In the genomic region with DNA sequence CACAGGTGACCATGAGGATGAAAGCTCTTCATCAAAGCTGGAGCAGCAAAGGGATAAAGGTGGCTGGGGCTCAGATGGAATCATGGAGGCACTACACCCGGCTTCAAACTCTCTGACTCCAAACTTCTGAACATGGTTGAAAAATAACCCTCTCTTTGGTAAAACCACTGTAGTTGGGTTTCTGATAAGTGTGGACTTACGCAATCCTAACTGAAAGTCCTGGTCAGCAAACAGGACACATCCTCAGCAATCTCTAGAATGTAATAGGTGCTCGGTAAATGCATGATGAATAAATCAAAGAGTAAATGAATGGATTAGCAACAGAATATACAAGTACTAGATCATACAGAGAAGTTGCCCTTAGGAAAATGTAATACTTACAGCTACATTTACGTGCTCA, we compare ENCODE assay signal across 24 cellular contexts.
"Had no signal": no experiment of that assay in that cellular context is flagged by ENCODE, and none has a peak within 500 bp of the region (broad histone marks: within the 10 kb centered on the region; RNA-seq: fewer than 3 reads in every experiment).

No MANE protein-coding gene starts in this region.

- H3K4me1 Mint-ChIP-seq: activated naive CD8-positive, alpha-beta T cell treated with anti-CD3 and anti-CD28 coated beads, Interleukin-2, amount 50 U/mL, for 24 hours; activated T-helper 17 cell treated with anti-CD3 and anti-CD28 coated beads, Interleukin-2, amount 50 U/mL, for 72 hours; memory B cell; natural killer cell had no signal

- H3K9me3 Mint-ChIP-seq: activated CD8-positive, alpha-beta T cell treated with anti-CD3 and anti-CD28 coated beads for 36 hours had no signal

- H3K9me3 ChIP-seq: gastrocnemius medialis, tibial artery had no signal

- H3K36me3 ChIP-seq: brain microvascular endothelial cell, gastrocnemius medialis, tibial artery had no signal

- H3K4me3 ChIP-seq: coronary artery, gastrocnemius medialis, tibial artery had no signal

- H3K79me2 ChIP-seq: parathyroid adenoma had no signal

- DNase-seq: activated CD4-positive, alpha-beta T cell treated with anti-CD3 and anti-CD28 coated beads for 48 hours; activated CD4-positive, CD25-positive, alpha-beta regulatory T cell; activated CD8-positive, alpha-beta T cell treated with anti-CD3 and anti-CD28 coated beads for 36 hours; activated naive CD4-positive, alpha-beta T cell treated with anti-CD3 and anti-CD28 coated beads for 36 hours; activated naive CD8-positive, alpha-beta T cell treated with anti-CD3 and anti-CD28 coated beads, Interleukin-2, amount 50 U/mL, for 24 hours; activated T-cell treated with anti-CD3 and anti-CD28 coated beads, Interleukin-2, amount 50 U/mL, for 1 hour; aorta; brain microvascular endothelial cell; central memory CD4-positive, alpha-beta T cell; gastrocnemius medialis; head of caudate nucleus; natural killer cell; stimulated activated CD4-positive, alpha-beta T cell treated with anti-CD3 and anti-CD28 coated beads, Interleukin-12 subunit alpha, Interleukin-12 subunit beta, amount 100 ng/mL, for 4 hours; stimulated activated CD4-positive, alpha-beta T cell treated with anti-CD3 and anti-CD28 coated beads, Interleukin-1b, Interleukin-23, amount 100 ng/mL, for 48 hours; stimulated activated naive CD4-positive, alpha-beta T cell treated with Interleukin-2 at 50 U/mL for 16 hours; T-helper 1 cell; T1000; tibial artery had no signal

- H3K27ac Mint-ChIP-seq: activated CD8-positive, alpha-beta T cell treated with anti-CD3 and anti-CD28 coated beads for 36 hours; activated naive CD4-positive, alpha-beta T cell treated with anti-CD3 and anti-CD28 coated beads for 36 hours; activated naive CD8-positive, alpha-beta T cell treated with anti-CD3 and anti-CD28 coated beads, Interleukin-2, amount 50 U/mL, for 24 hours; activated T-helper 17 cell treated with anti-CD3 and anti-CD28 coated beads, Interleukin-2, amount 50 U/mL, for 72 hours; memory B cell; natural killer cell had no signal

- ATAC-seq: activated CD8-positive, alpha-beta T cell treated with anti-CD3 and anti-CD28 coated beads for 36 hours; activated naive CD8-positive, alpha-beta T cell treated with anti-CD3 and anti-CD28 coated beads, Interleukin-2, amount 50 U/mL, for 24 hours; activated T-helper 17 cell treated with anti-CD3 and anti-CD28 coated beads, Interleukin-2, amount 50 U/mL, for 72 hours; gastrocnemius medialis; natural killer cell had no signal

- H3K27ac ChIP-seq: brain microvascular endothelial cell, coronary artery, gastrocnemius medialis, parathyroid adenoma, tibial artery had no signal

- H3K9ac ChIP-seq: parathyroid adenoma had no signal

- H2AFZ ChIP-seq: parathyroid adenoma had no signal

- H3K36me3 Mint-ChIP-seq: memory B cell, natural killer cell had no signal

- H3K27me3 ChIP-seq: brain microvascular endothelial cell, gastrocnemius medialis, tibial artery had no signal

- H3K4me3 Mint-ChIP-seq: activated CD8-positive, alpha-beta T cell treated with anti-CD3 and anti-CD28 coated beads for 36 hours; activated naive CD4-positive, alpha-beta T cell treated with anti-CD3 and anti-CD28 coated beads for 36 hours; activated naive CD8-positive, alpha-beta T cell treated with anti-CD3 and anti-CD28 coated beads, Interleukin-2, amount 50 U/mL, for 24 hours; activated T-helper 17 cell treated with anti-CD3 and anti-CD28 coated beads, Interleukin-2, amount 50 U/mL, for 72 hours; memory B cell; natural killer cell had no signal

- FAIRE-seq: kidney, urothelium cell line had no signal
